Comparison of ENCODE assay signal across 15 cellular contexts in genomic region chr4:122692641-122693520, GRCh38.
"Had no signal": no experiment of that assay in that cellular context is flagged by ENCODE, and none has a peak within 500 bp of the region (broad histone marks: within the 10 kb centered on the region; RNA-seq: fewer than 3 reads in every experiment).

No MANE protein-coding gene starts in this region.

- H3K27ac Mint-ChIP-seq: activated naive CD8-positive, alpha-beta T cell treated with anti-CD3 and anti-CD28 coated beads for 36 hours; mesothelial cell of epicardium; stimulated activated naive CD8-positive, alpha-beta T cell treated with anti-CD3 and anti-CD28 coated beads, Interleukin-15, amount 100 ng/mL, for 72 hours had no signal

- DNase-seq: activated CD4-positive, alpha-beta T cell treated with anti-CD3 and anti-CD28 coated beads, Interleukin-2, amount 50 U/mL, for 1 hour; activated gamma-delta T cell; activated naive CD8-positive, alpha-beta T cell treated with anti-CD3 and anti-CD28 coated beads for 36 hours; activated T-cell treated with anti-CD3 and anti-CD28 coated beads for 4 hours; anterior cingulate cortex; colonic mucosa; effector CD8-positive, alpha-beta T cell; pancreas; stimulated activated CD4-positive, alpha-beta T cell treated with anti-CD3 and anti-CD28 coated beads, Interleukin-4, amount 100 ng/mL, for 4 hours; stimulated activated naive CD8-positive, alpha-beta T cell treated with anti-CD3 and anti-CD28 coated beads, Interleukin-15, amount 100 ng/mL, for 72 hours; T-helper 1 cell had no signal

- H3K4me1 Mint-ChIP-seq: mesothelial cell of epicardium had no signal

- H3K4me3 ChIP-seq: cardiac muscle cell, colonic mucosa, hepatocyte, pancreas, thoracic aorta had no signal

- H3K36me3 Mint-ChIP-seq: activated naive CD8-positive, alpha-beta T cell treated with anti-CD3 and anti-CD28 coated beads for 36 hours; mesothelial cell of epicardium had no signal

- ATAC-seq: pancreas; stimulated activated naive CD8-positive, alpha-beta T cell treated with anti-CD3 and anti-CD28 coated beads, Interleukin-15, amount 100 ng/mL, for 72 hours had no signal

- H3K9me3 Mint-ChIP-seq: activated naive CD8-positive, alpha-beta T cell treated with anti-CD3 and anti-CD28 coated beads for 36 hours; mesothelial cell of epicardium had no signal

- H3K4me3 Mint-ChIP-seq: activated naive CD8-positive, alpha-beta T cell treated with anti-CD3 and anti-CD28 coated beads for 36 hours; mesothelial cell of epicardium; stimulated activated naive CD8-positive, alpha-beta T cell treated with anti-CD3 and anti-CD28 coated beads, Interleukin-15, amount 100 ng/mL, for 72 hours had no signal
